Comparison of ENCODE assay signal across 7 cellular contexts in genomic region chr17:30753291-30753690, GRCh38.
DNase-seq lines count a peak whose midpoint lies in the region; ATAC-seq and TF ChIP-seq lines count a peak whose summit lies in the region.
"Not testable (repeated sequence)": the region's sequence is repeated elsewhere in the genome, so short reads cannot be mapped to it uniquely, and the experiment has no call there.

No MANE protein-coding gene starts in this region.

- not testable (repeated sequence) for H4K12ac ChIP-seq in trophoblast cell (ENCODE audit: low read depth, low read length)

- not testable (repeated sequence) for H3K4me3 Mint-ChIP-seq in WTC11; activated CD4-positive, alpha-beta T cell treated with anti-CD3 and anti-CD28 coated beads, Interleukin-2, amount 10 ng/mL, durations not matched to agents 24 days and 14 days; central memory CD8-positive, alpha-beta T cell; dendritic cell treated with granulocyte-macrophage colony-stimulating factor and Interleukin-4, amounts not matched to agents 40 ng/mL and 50 ng/mL, for 4 days

- peaks cover 25% of the 10 kb centered on the region for H3K36me3 Mint-ChIP-seq in WTC11
- H3K36me3 Mint-ChIP-seq in activated CD4-positive, alpha-beta T cell treated with anti-CD3 and anti-CD28 coated beads, Interleukin-2, amount 10 ng/mL, durations not matched to agents 24 days and 14 days (ENCODE audit: low read depth): peaks cover 35% of the 10 kb centered on the region
- peaks cover 42% of the 10 kb centered on the region for H3K36me3 Mint-ChIP-seq in central memory CD8-positive, alpha-beta T cell (ENCODE audit: insufficient read depth)
- H3K36me3 Mint-ChIP-seq in dendritic cell treated with granulocyte-macrophage colony-stimulating factor and Interleukin-4, amounts not matched to agents 40 ng/mL and 50 ng/mL, for 4 days (ENCODE audit: low read depth): peaks cover 89% of the 10 kb centered on the region

- intact Hi-C loops in activated CD4-positive, alpha-beta T cell treated with anti-CD3 and anti-CD28 coated beads, Interleukin-2, amount 10 ng/mL, durations not matched to agents 24 days and 14 days (cut with micrococcal nuclease); dendritic cell treated with granulocyte-macrophage colony-stimulating factor and Interleukin-4, amounts not matched to agents 40 ng/mL and 50 ng/mL, for 4 days (cut with micrococcal nuclease): not testable (repeated sequence)

- not testable (repeated sequence) for TF ChIP-seq CTCF in HEK293 (tag by site-specific recombination; IDR thresholded peaks at IDR 0.05); WTC11 (IDR thresholded peaks at IDR 0.05); brain microvascular endothelial cell (IDR thresholded peaks at IDR 0.05; ENCODE audit: low read depth, low read length, missing control alignments)

- H3K14ac ChIP-seq in trophoblast cell (ENCODE audit: low read length): not testable (repeated sequence)

- H2AK5ac ChIP-seq in trophoblast cell (ENCODE audit: low read length): not testable (repeated sequence)

- H3K27me3 Mint-ChIP-seq in WTC11 (ENCODE audit: low read depth); activated CD4-positive, alpha-beta T cell treated with anti-CD3 and anti-CD28 coated beads, Interleukin-2, amount 10 ng/mL, durations not matched to agents 24 days and 14 days; central memory CD8-positive, alpha-beta T cell; dendritic cell treated with granulocyte-macrophage colony-stimulating factor and Interleukin-4, amounts not matched to agents 40 ng/mL and 50 ng/mL, for 4 days: not testable (repeated sequence)

- H3K9me3 ChIP-seq in HEK293 (ENCODE audit: control insufficient read depth, insufficient read depth, low read depth, low read length); trophoblast cell (ENCODE audit: insufficient read depth, low read depth, low read length): not testable (repeated sequence)

- H4K8ac ChIP-seq in trophoblast cell (ENCODE audit: low read depth, low read length): not testable (repeated sequence)

- H3K23ac ChIP-seq in trophoblast cell (ENCODE audit: low read length): not testable (repeated sequence)

- H2BK12ac ChIP-seq in trophoblast cell (ENCODE audit: low read length): not testable (repeated sequence)

- H3K27ac ChIP-seq in HEK293 (ENCODE audit: extremely low read depth, low read depth, low read length); brain microvascular endothelial cell; trophoblast cell (ENCODE audit: low read depth, low read length): not testable (repeated sequence)

- in situ Hi-C loops in brain microvascular endothelial cell (cut with HindIII; ENCODE audit: low pct_ligation_motif_present, low sequenced_read_pairs): not testable (repeated sequence)

- not testable (repeated sequence) for H4K91ac ChIP-seq in trophoblast cell (ENCODE audit: low read depth, low read length)

- not testable (repeated sequence) for H2AFZ ChIP-seq in trophoblast cell (ENCODE audit: insufficient read depth, low read length, poor library complexity)

- not testable (repeated sequence) for H3K9me3 Mint-ChIP-seq in WTC11; activated CD4-positive, alpha-beta T cell treated with anti-CD3 and anti-CD28 coated beads, Interleukin-2, amount 10 ng/mL, durations not matched to agents 24 days and 14 days; central memory CD8-positive, alpha-beta T cell; dendritic cell treated with granulocyte-macrophage colony-stimulating factor and Interleukin-4, amounts not matched to agents 40 ng/mL and 50 ng/mL, for 4 days

- not testable (repeated sequence) for H3K4me3 ChIP-seq in HEK293 (ENCODE audit: low read depth, low read length); brain microvascular endothelial cell (ENCODE audit: low read depth, low read length); trophoblast cell (ENCODE audit: low read depth, low read length)

- POLR2A ChIA-PET in HEK293 (lab: Yijun Ruan, JAX); WTC11 (lab: Charles Lee): not testable (repeated sequence)

- H3K27me3 ChIP-seq in brain microvascular endothelial cell (replicated peaks); trophoblast cell (ENCODE audit: insufficient read depth, low read length): not testable (repeated sequence)

- H3K79me1 ChIP-seq in trophoblast cell (ENCODE audit: low read length): not testable (repeated sequence)

- WGBS in trophoblast cell (ENCODE audit: extremely low coverage, insufficient coverage, insufficient read length): no CpG with 5 or more reads among the region's 10 CpGs

- H3K79me2 ChIP-seq in trophoblast cell (ENCODE audit: control insufficient read depth, insufficient read depth, low read length, poor library complexity): not testable (repeated sequence)

- H3K18ac ChIP-seq in trophoblast cell (ENCODE audit: low read length): not testable (repeated sequence)

- not testable (repeated sequence) for H3K4me2 ChIP-seq in trophoblast cell (ENCODE audit: low read length)

- H2BK120ac ChIP-seq in trophoblast cell (ENCODE audit: insufficient read depth, low read length, poor library complexity): not testable (repeated sequence)

- H3K36me3 ChIP-seq in HEK293 (ENCODE audit: control insufficient read depth in 2 of 2, insufficient read depth in 1 of 2, low read length in 2 of 2): peaks cover 65 to 72% of the 10 kb centered on the region in 2 experiments
- H3K36me3 ChIP-seq in brain microvascular endothelial cell (replicated peaks): not testable (repeated sequence)
- peaks cover 23 to 28% of the 10 kb centered on the region in 2 experiments for H3K36me3 ChIP-seq in trophoblast cell (ENCODE audit: control insufficient read depth in 1 of 2, insufficient read depth in 2 of 2, low read length in 2 of 2)

- peak overlapping the region; percentile 45; the same call in 1 of the 2 replicates for H3K27ac Mint-ChIP-seq in WTC11
- not testable (repeated sequence) for H3K27ac Mint-ChIP-seq in activated CD4-positive, alpha-beta T cell treated with anti-CD3 and anti-CD28 coated beads, Interleukin-2, amount 10 ng/mL, durations not matched to agents 24 days and 14 days
- H3K27ac Mint-ChIP-seq in central memory CD8-positive, alpha-beta T cell (ENCODE audit: low read depth): peak overlapping the region; percentile 29
- peak overlapping the region; percentile 43 for H3K27ac Mint-ChIP-seq in dendritic cell treated with granulocyte-macrophage colony-stimulating factor and Interleukin-4, amounts not matched to agents 40 ng/mL and 50 ng/mL, for 4 days

- H3K4me1 ChIP-seq in HEK293 (ENCODE audit: control insufficient read depth, insufficient read depth, low read length); trophoblast cell (ENCODE audit: control insufficient read depth in 1 of 2, insufficient read depth in 2 of 2, low read length in 2 of 2): not testable (repeated sequence)

- H3K4me1 Mint-ChIP-seq in WTC11; activated CD4-positive, alpha-beta T cell treated with anti-CD3 and anti-CD28 coated beads, Interleukin-2, amount 10 ng/mL, durations not matched to agents 24 days and 14 days; central memory CD8-positive, alpha-beta T cell; dendritic cell treated with granulocyte-macrophage colony-stimulating factor and Interleukin-4, amounts not matched to agents 40 ng/mL and 50 ng/mL, for 4 days (ENCODE audit: low read depth): not testable (repeated sequence)

- ATAC-seq in WTC11; central memory CD8-positive, alpha-beta T cell (replicated peaks; ENCODE audit: extremely low read depth, poor library complexity, severe bottlenecking): not testable (repeated sequence)

- H3K9ac ChIP-seq in trophoblast cell (ENCODE audit: low read length): not testable (repeated sequence)

- H2BK5ac ChIP-seq in trophoblast cell (ENCODE audit: low read depth, low read length, poor library complexity): not testable (repeated sequence)

- not testable (repeated sequence) for DNase-seq in WTC11 (ENCODE audit: low spot score); central memory CD8-positive, alpha-beta T cell (ENCODE audit: low spot score in 2 of 2)
- DNase-seq in activated CD4-positive, alpha-beta T cell treated with anti-CD3 and anti-CD28 coated beads, Interleukin-2, amount 10 ng/mL, durations not matched to agents 24 days and 14 days: peak; percentile 48
- DNase-seq in brain microvascular endothelial cell (peak; percentile 12), trophoblast cell (peak; percentile 89 to 90)

- CTCF ChIA-PET in HEK293 (lab: Yijun Ruan, JAX); WTC11 (lab: Charles Lee): not testable (repeated sequence)

- H3K4ac ChIP-seq in trophoblast cell (ENCODE audit: low read depth, low read length): not testable (repeated sequence)

TF ChIP-seq in HEK293, 187 proteins besides CTCF, POLR2A, EP300 and RAD21:
- peak; percentile 41; the same call in 1 of the 2 replicates for TF ChIP-seq ZNF394 (tag by site-specific recombination; IDR thresholded peaks at IDR 0.05; ENCODE audit: borderline replicate concordance)
